25 cellular contexts compared by ENCODE assay signal in genomic region chr12:118109088-118109487, GRCh38. TPM values are rescaled to one million over a fixed set of nuclear protein-coding genes. Genes with fewer than 3 reads are reported as not detected.
A peak's percentile ranks its signal among the peaks of the same experiment; 100 is the strongest.
DNase-seq lines count a peak whose midpoint lies in the region; ATAC-seq, FAIRE-seq and TF ChIP-seq lines count a peak whose summit lies in the region.
"Had no signal": no experiment of that assay in that cellular context is flagged by ENCODE, and none has a peak within 500 bp of the region (broad histone marks: within the 10 kb centered on the region; RNA-seq: fewer than 3 reads in every experiment).

No MANE protein-coding gene starts in this region.

- no peak overlapping the region for H4K8ac ChIP-seq in mesendoderm (ENCODE audit: low read depth, low read length)

- H3K27ac ChIP-seq in HepG2 (ENCODE audit: extremely low read length, insufficient read depth, low read length) = no peak overlapping the region
- no peak overlapping the region for H3K27ac ChIP-seq in right lobe of liver
- no peak overlapping the region for H3K27ac ChIP-seq in GM12878 (ENCODE audit: control insufficient read depth, insufficient read depth)
- no peak overlapping the region for H3K27ac ChIP-seq in mesendoderm (ENCODE audit: low read depth, low read length)

- H3K4me3 Mint-ChIP-seq in activated T-helper 2 cell treated with anti-CD3 and anti-CD28 coated beads, Interferon-gamma antibody, Interleukin-2, Interleukin-4, amounts not matched to agents 10 μg/mL and 5 μg/mL and 100 μg/mL, durations not matched to agents 14 hours and 24 hours and 36 hours (ENCODE audit: low read depth) = no peak overlapping the region
- H3K4me3 Mint-ChIP-seq: CD14-positive monocyte; CD8-positive, alpha-beta memory T cell had no signal

- H2BK15ac ChIP-seq in mesendoderm (replicated peaks; ENCODE audit: low read depth) = no peak overlapping the region

- peaks cover 27% of the 10 kb centered on the region for H3K4me1 ChIP-seq in HepG2 (ENCODE audit: insufficient read depth, low read length)
- no peaks in the 10 kb centered on the region for H3K4me1 ChIP-seq in right lobe of liver
- H3K4me1 ChIP-seq in GM12878 (ENCODE audit: control insufficient read depth, insufficient read depth, low read length) = no peaks in the 10 kb centered on the region; the same call in 1 of the 2 replicates
- no peaks in the 10 kb centered on the region for H3K4me1 ChIP-seq in mesendoderm (ENCODE audit: control insufficient read depth, low read depth, low read length)
- H3K4me1 ChIP-seq: BE2C had no signal

- no peak overlapping the region for H3K23ac ChIP-seq in mesendoderm (ENCODE audit: low read length)

- no TSS peak for BruUV-seq in HepG2 (replicated peaks; lab: Mats Ljungman, UMichigan)
- no TSS peak for BruUV-seq in GM12878 (replicated peaks; lab: Mats Ljungman, UMichigan)

- CTCF ChIA-PET in HepG2 (lab: Yijun Ruan, JAX; ENCODE audit: low intra/inter-chr PET ratio, low total read pairs) (no interaction called here), GM12878 (lab: Yijun Ruan, JAX) (interaction anchor here (0.8 to 1.0 kb wide), 2 partner anchors 9 to 430 kb away, joined by 3 to 4 read pairs; no protein-coding TSS in a partner anchor)

- peaks cover 3% of the 10 kb centered on the region for H3K4me1 Mint-ChIP-seq in activated T-helper 2 cell treated with anti-CD3 and anti-CD28 coated beads, Interferon-gamma antibody, Interleukin-2, Interleukin-4, amounts not matched to agents 10 μg/mL and 5 μg/mL and 100 μg/mL, durations not matched to agents 14 hours and 24 hours and 36 hours (ENCODE audit: low read depth)

- FAIRE-seq in HepG2 (lab: Jason Lieb, UNC) (no peak), GM12878 (lab: Jason Lieb, UNC) (no peak)

- no peak overlapping the region for H2BK120ac ChIP-seq in mesendoderm (ENCODE audit: low read depth, low read length)

- SMC1A ChIA-PET in GM12878 (lab: Charles Lee; ENCODE audit: uncharacterized antibody, unreplicated experiment) = interaction anchor here (1.1 kb wide), 1 partner anchor 44 kb away, joined by 3 read pairs; no protein-coding TSS in a partner anchor

- H3K79me1 ChIP-seq in mesendoderm (ENCODE audit: low read length) = no peaks in the 10 kb centered on the region

- no peaks in the 10 kb centered on the region for H3K27me3 ChIP-seq in HepG2 (ENCODE audit: control insufficient read depth in 1 of 2, insufficient read depth in 2 of 2, low read length in 2 of 2)
- no peaks in the 10 kb centered on the region for H3K27me3 ChIP-seq in right lobe of liver
- H3K27me3 ChIP-seq in GM12878 (replicated peaks in 1 of 2; ENCODE audit: control insufficient read depth in 2 of 2, insufficient read depth in 2 of 2, low read length in 1 of 2) = peaks cover under 1 to 4% of the 10 kb centered on the region in 2 experiments; a peak in 2 of 4 replicates
- H3K27me3 ChIP-seq in mesendoderm (ENCODE audit: insufficient read depth, low read length, poor library complexity) = no peaks in the 10 kb centered on the region
- H3K27me3 ChIP-seq: BE2C had no signal

- H3K4me2 ChIP-seq in HepG2 (ENCODE audit: low read depth, low read length) (no peak overlapping the region), GM12878 (ENCODE audit: control insufficient read depth, insufficient read depth) (no peak overlapping the region), mesendoderm (ENCODE audit: low read length) (no peak overlapping the region)

- 71% methylated on average over 1 of the region's 1 CpG for WGBS in HepG2 (ENCODE audit: low lambda C conversion rate)
- WGBS in right lobe of liver (ENCODE audit: insufficient coverage, low coverage, low lambda C conversion rate, missing lambda C conversion rate) = 88% methylated on average over 1 of the region's 1 CpG
- 29% methylated on average over 1 of the region's 1 CpG for WGBS in GM12878 (ENCODE audit: insufficient coverage, insufficient replicate concordance, low lambda C conversion rate, missing lambda C conversion rate)
- WGBS in mesendoderm (ENCODE audit: extremely low coverage, insufficient coverage, low lambda C conversion rate) = no CpG with 5 or more reads among the region's 1 CpG

- POLR2A ChIA-PET in HepG2 (lab: Yijun Ruan, JAX) = interaction anchor here (1.5 kb wide), 1 partner anchor 26 kb away, joined by 8 read pairs; the partner anchor contains the start of gene PEBP1
- POLR2A ChIA-PET in GM12878 (lab: Charles Lee) = no interaction called here

- no peaks in the 10 kb centered on the region for H3K79me2 ChIP-seq in HepG2 (ENCODE audit: insufficient read depth, low read length)
- no peaks in the 10 kb centered on the region for H3K79me2 ChIP-seq in GM12878 (ENCODE audit: control insufficient read depth, insufficient read depth, low read length)
- no peaks in the 10 kb centered on the region for H3K79me2 ChIP-seq in mesendoderm (ENCODE audit: control insufficient read depth, insufficient read depth, low read length)

- H3K9ac ChIP-seq in HepG2 (ENCODE audit: insufficient read depth, low read depth, low read length) (no peak overlapping the region), GM12878 (ENCODE audit: control insufficient read depth, insufficient read depth, low read length) (no peak overlapping the region), mesendoderm (ENCODE audit: low read length) (no peak overlapping the region)

- ATAC-seq in HepG2 (peak; percentile 22; the same call in 1 of the 3 replicates), right lobe of liver (no peak), GM12878 (peak; percentile 47; the same call in 1 of the 3 replicates), GM21723 (IDR thresholded peaks at IDR 0.05; ENCODE audit: unreplicated experiment) (no peak)
- ATAC-seq: HCT116, Panc1 had no signal

- DNase-seq in HepG2 (ENCODE audit: low spot score) (no peak), right lobe of liver (no peak), GM12878 (ENCODE audit: low read depth, low spot score) (no peak), mesendoderm (no peak), NCI-H128 (lab: John Stamatoyannopoulos, UW; ENCODE audit: unreplicated experiment) (no peak)
- no peak for DNase-seq in activated T-helper 2 cell treated with anti-CD3 and anti-CD28 coated beads, Interferon-gamma antibody, Interleukin-2, Interleukin-4, amounts not matched to agents 10 μg/mL and 5 μg/mL and 100 μg/mL, durations not matched to agents 14 hours and 24 hours and 36 hours (ENCODE audit: low spot score)
- DNase-seq: 8988T; ACHN; BE2C; CD8-positive, alpha-beta memory T cell; DMS 273 treated with DMSO at 0.1 percent for 48 hours; DMS79; Karpas-422; MV-4-11; NCI-H1105; NCI-H2029; NCI-H446 treated with DMSO at 0.1 percent for 48 hours; NCI-H526; SIG-M5; T-helper 2 cell had no signal

- no peak overlapping the region for H2AFZ ChIP-seq in HepG2 (ENCODE audit: low read length)
- no peak overlapping the region for H2AFZ ChIP-seq in GM12878 (ENCODE audit: control insufficient read depth, low read depth, low read length)

- H3K36me3 ChIP-seq in HepG2 (replicated peaks in 1 of 2; ENCODE audit: control insufficient read depth in 1 of 2, insufficient read depth in 2 of 2, low read length in 2 of 2) (no peaks in the 10 kb centered on the region), right lobe of liver (no peaks in the 10 kb centered on the region), GM12878 (ENCODE audit: control insufficient read depth in 2 of 2, insufficient read depth in 2 of 2, low read length in 1 of 2) (no peaks in the 10 kb centered on the region), mesendoderm (ENCODE audit: control insufficient read depth, insufficient read depth, low read length) (no peaks in the 10 kb centered on the region)
- H3K36me3 ChIP-seq: BE2C had no signal

- in situ Hi-C loops in HepG2 (cut with HindIII; ENCODE audit: extremely low pct_ligation_motif_present, low pct_unique_long_range_greater_than_20kb) = no loop called here
- in situ Hi-C loops in GM12878 (cut with MboI) = loop anchor here (25.0 kb wide), 2 partner anchors 928 to 1428 kb away; no protein-coding TSS in a partner anchor

- H3K56ac ChIP-seq in mesendoderm (ENCODE audit: low read length) = no peak overlapping the region

- H3K18ac ChIP-seq in mesendoderm (ENCODE audit: low read length) = no peak overlapping the region

- no peaks in the 10 kb centered on the region for H3K36me3 Mint-ChIP-seq in activated T-helper 2 cell treated with anti-CD3 and anti-CD28 coated beads, Interferon-gamma antibody, Interleukin-2, Interleukin-4, amounts not matched to agents 10 μg/mL and 5 μg/mL and 100 μg/mL, durations not matched to agents 14 hours and 24 hours and 36 hours (ENCODE audit: low read depth)
- H3K36me3 Mint-ChIP-seq: CD14-positive monocyte; CD8-positive, alpha-beta memory T cell had no signal

- H2AK5ac ChIP-seq in mesendoderm (ENCODE audit: low read length) = no peak overlapping the region

- TF ChIP-seq EP300 in HepG2 (IDR thresholded peaks at IDR 0.05; ENCODE audit: low read depth in 2 of 2, low read length in 2 of 2) (no peak), HepG2 (CRISPR knock-in tag; IDR thresholded peaks at IDR 0.05; ENCODE audit: borderline replicate concordance) (no peak), GM12878 (IDR thresholded peaks at IDR 0.05; ENCODE audit: borderline replicate concordance in 1 of 2, control insufficient read depth in 1 of 2, low read depth in 2 of 2, low read length in 2 of 2) (no peak)

- RAD21 ChIA-PET in GM12878 (lab: Charles Lee; ENCODE audit: unreplicated experiment) = interaction anchor here (1.0 kb wide), 1 partner anchor 11 kb away, joined by 4 read pairs; no protein-coding TSS in a partner anchor

- H3K27me3 Mint-ChIP-seq in activated T-helper 2 cell treated with anti-CD3 and anti-CD28 coated beads, Interferon-gamma antibody, Interleukin-2, Interleukin-4, amounts not matched to agents 10 μg/mL and 5 μg/mL and 100 μg/mL, durations not matched to agents 14 hours and 24 hours and 36 hours (ENCODE audit: low read depth) = peaks cover 3% of the 10 kb centered on the region

- H3K9me3 Mint-ChIP-seq in activated T-helper 2 cell treated with anti-CD3 and anti-CD28 coated beads, Interferon-gamma antibody, Interleukin-2, Interleukin-4, amounts not matched to agents 10 μg/mL and 5 μg/mL and 100 μg/mL, durations not matched to agents 14 hours and 24 hours and 36 hours = no peaks in the 10 kb centered on the region
- H3K9me3 Mint-ChIP-seq: CD14-positive monocyte; CD8-positive, alpha-beta memory T cell had no signal

- no peak overlapping the region for H3K4ac ChIP-seq in mesendoderm (ENCODE audit: low read depth, low read length)

- H2BK5ac ChIP-seq in mesendoderm (ENCODE audit: low read length) = no peak overlapping the region

- no peak for TF ChIP-seq POLR2A in HepG2 (IDR thresholded peaks at IDR 0.05; ENCODE audit: insufficient read depth in 1 of 2, low read depth in 2 of 2, low read length in 2 of 2)
- no peak for TF ChIP-seq POLR2A in right lobe of liver (IDR thresholded peaks at IDR 0.05)
- no peak for TF ChIP-seq POLR2A in GM12878 (IDR thresholded peaks at IDR 0.05; ENCODE audit: low read depth, low read length)

- no peak overlapping the region for H4K5ac ChIP-seq in mesendoderm (ENCODE audit: low read length)

- no peak for TF ChIP-seq CTCF in HepG2 (CRISPR knock-in tag; IDR thresholded peaks at IDR 0.05)
- no peak for TF ChIP-seq CTCF in right lobe of liver (IDR thresholded peaks at IDR 0.05)
- no peak for TF ChIP-seq CTCF in GM12878 (IDR thresholded peaks at IDR 0.05 in 2 of 3, conservative IDR thresholded peaks at IDR 0.05 in 1 of 3; ENCODE audit: control insufficient read depth in 2 of 3, extremely low read depth in 1 of 3, insufficient read depth in 1 of 3, low read depth in 3 of 3, low read length in 3 of 3)

- no peak for TF ChIP-seq RAD21 in HepG2 (CRISPR knock-in tag; IDR thresholded peaks at IDR 0.05)
- no peak for TF ChIP-seq RAD21 in GM12878 (IDR thresholded peaks at IDR 0.05; ENCODE audit: insufficient read depth, low read depth, low read length)

- intact Hi-C loops in HepG2 (cut with micrococcal nuclease; ENCODE audit: unreplicated experiment) (no loop called here), right lobe of liver (cut with DNase I) (no loop called here), GM12878 (cut with micrococcal nuclease; ENCODE audit: unreplicated experiment) (no loop called here)
- intact Hi-C loops in activated T-helper 2 cell treated with anti-CD3 and anti-CD28 coated beads, Interferon-gamma antibody, Interleukin-2, Interleukin-4, amounts not matched to agents 10 μg/mL and 5 μg/mL and 100 μg/mL, durations not matched to agents 14 hours and 24 hours and 36 hours (cut with micrococcal nuclease) = no loop called here

- H3K9me3 ChIP-seq in HepG2 (ENCODE audit: low read length) (no peaks in the 10 kb centered on the region), right lobe of liver (no peaks in the 10 kb centered on the region), GM12878 (replicated peaks; ENCODE audit: control insufficient read depth, insufficient read depth, low read length) (no peaks in the 10 kb centered on the region)
- H3K9me3 ChIP-seq: BE2C had no signal

- H3K27ac Mint-ChIP-seq in activated T-helper 2 cell treated with anti-CD3 and anti-CD28 coated beads, Interferon-gamma antibody, Interleukin-2, Interleukin-4, amounts not matched to agents 10 μg/mL and 5 μg/mL and 100 μg/mL, durations not matched to agents 14 hours and 24 hours and 36 hours = no peak overlapping the region
- H3K27ac Mint-ChIP-seq: CD14-positive monocyte; CD8-positive, alpha-beta memory T cell had no signal

- no peaks in the 10 kb centered on the region for H4K20me1 ChIP-seq in HepG2 (ENCODE audit: insufficient read depth, low read length)
- no peaks in the 10 kb centered on the region for H4K20me1 ChIP-seq in GM12878 (ENCODE audit: control insufficient read depth, insufficient read depth)

- H3K4me3 ChIP-seq in HepG2 (replicated peaks in 1 of 3; ENCODE audit: insufficient read depth in 1 of 3, low read depth in 2 of 3, low read length in 3 of 3) = no peak overlapping the region
- no peak overlapping the region for H3K4me3 ChIP-seq in right lobe of liver
- H3K4me3 ChIP-seq in GM12878 = no peak overlapping the region
- H3K4me3 ChIP-seq in mesendoderm (ENCODE audit: low read length) = no peak overlapping the region

RNA-seq across cellular contexts. Expression of gene VSIG10, which starts 5.3 kb away (rescaled TPM):
- 35.6 and 42.5 TPM in 2 replicates for total RNA-seq in HepG2 (2016; rRNA removed; fragmentation: Illumina TruSeq; extraction: Trizol)
- 41.4 and 41.9 TPM in 2 replicates for total RNA-seq in HepG2 (2016; cell fraction: cytosol; rRNA removed; fragmentation: Illumina TruSeq; extraction: Trizol; ENCODE audit: low read depth)
- 29.0 and 43.3 TPM in 2 replicates for total RNA-seq in HepG2 (2016; cell fraction: insoluble cytoplasmic fraction; rRNA removed; fragmentation: Illumina TruSeq; extraction: Trizol)
- 61.2 and 66.1 TPM in 2 replicates for total RNA-seq in HepG2 (2016; cell fraction: membrane; rRNA removed; fragmentation: Illumina TruSeq; extraction: Trizol)
- total RNA-seq in HepG2 (2016; cell fraction: nucleus; rRNA removed; fragmentation: Illumina TruSeq; extraction: Trizol) = 32.5 and 36.1 TPM in 2 replicates
- polyA plus RNA-seq in HepG2 (2011; rRNA removed) = 25.6 and 28.6 TPM in 2 replicates
- polyA plus RNA-seq in HepG2 (2011; cell fraction: cytosol; rRNA removed) = 14.4 and 18.0 TPM in 2 replicates
- polyA plus RNA-seq in HepG2 (2011; cell fraction: nucleus; rRNA removed) = 31.1 and 32.4 TPM in 2 replicates
- polyA plus RNA-seq in HepG2 (2012) = 17.8 and 18.7 TPM in 2 replicates
- 37.2 and 39.4 TPM in 2 replicates for polyA plus RNA-seq in HepG2 (2016; cell fraction: cytosol; fragmentation: Illumina TruSeq; extraction: Trizol; ENCODE audit: low read depth)
- 24.5 and 25.4 TPM in 2 replicates for polyA plus RNA-seq in HepG2 (2016; cell fraction: insoluble cytoplasmic fraction; fragmentation: Illumina TruSeq; extraction: Trizol; ENCODE audit: low read depth)
- 41.6 and 46.3 TPM in 2 replicates for polyA plus RNA-seq in HepG2 (2016; cell fraction: membrane; fragmentation: Illumina TruSeq; extraction: Trizol; ENCODE audit: low read depth)
- polyA plus RNA-seq in HepG2 (2016; cell fraction: nucleus; fragmentation: Illumina TruSeq; extraction: Trizol; ENCODE audit: insufficient read depth, low read depth) = 44.9 and 47.7 TPM in 2 replicates
- polyA minus RNA-seq in HepG2 (2011; rRNA and poly(A)+ RNA removed; ENCODE audit: low replicate concordance) = 47.1 and 101 TPM in 2 replicates
- polyA minus RNA-seq in HepG2 (2011; cell fraction: cytosol; rRNA and poly(A)+ RNA removed) = 10.2 and 11.3 TPM in 2 replicates
- polyA minus RNA-seq in HepG2 (2011; cell fraction: nucleus; rRNA and poly(A)+ RNA removed) = 40.0 and 44.4 TPM in 2 replicates
- 10 to 100 TPM; 13.1 to 31.3 (median 20.1) TPM for total RNA-seq in right lobe of liver
- 8.2 TPM for polyA plus RNA-seq in PFSK-1 (2012; ENCODE audit: insufficient read length, low read depth)
- total RNA-seq in GM12878 (2013; cell fraction: nucleolus; rRNA removed) = 5.7 and 11.5 TPM in 2 replicates
- 6.7 and 8.3 TPM in 2 replicates for total RNA-seq in GM12878 (2014; rRNA removed)
- total RNA-seq in GM12878 (2014; rRNA removed; fragmentation: Illumina TruSeq; extraction: Trizol) = 4.5 and 5.3 TPM in 2 replicates
- 3.2 and 5.6 TPM in 2 replicates for total RNA-seq in GM12878 (2021)
- 0.88 TPM for polyA plus RNA-seq in GM12878 (2011; ENCODE audit: low read depth)
- 3.4 TPM in 2 replicates for polyA plus RNA-seq in GM12878 (2011; rRNA removed)
- 5.7 and 11.7 TPM in 2 replicates for polyA plus RNA-seq in GM12878 (2011; cell fraction: cytosol; rRNA removed)
- polyA plus RNA-seq in GM12878 (2011; cell fraction: nucleus; rRNA removed) = 3.0 and 5.6 TPM in 2 replicates
- 2.0 and 2.9 TPM in 2 replicates for polyA plus RNA-seq in GM12878 (2012)
- polyA plus RNA-seq in GM12878 (2014; fragmentation: Illumina TruSeq; extraction: Trizol) = 5.9 TPM in 1 of 2 replicates, not detected in the other
- polyA plus RNA-seq in GM12878 (2014; fragmentation: Nextera tagmentation; extraction: Ambion mirVana) = 1 to 10 TPM; 4.5 to 6.8 TPM
- polyA plus RNA-seq in GM12878 (2014; rRNA removed) = 5.3 and 7.2 TPM in 2 replicates
- 10 to 100 TPM in 1 of 2 experiments, 1 to 10 TPM in 1; 5.0 to 10.2 TPM for polyA plus RNA-seq in GM12878 (2016; fragmentation: Nextera tagmentation; extraction: Ambion mirVana)
- polyA minus RNA-seq in GM12878 (2011; rRNA and poly(A)+ RNA removed) = 3.6 and 5.4 TPM in 2 replicates
- 0.31 and 2.4 TPM in 2 replicates for polyA minus RNA-seq in GM12878 (2011; cell fraction: cytosol; rRNA and poly(A)+ RNA removed)
- 2.5 TPM in 2 replicates for polyA minus RNA-seq in GM12878 (2011; cell fraction: nucleus; rRNA and poly(A)+ RNA removed)
- 34.4 TPM for polyA plus RNA-seq in mesendoderm (2013, experiment 1 of 2)
- polyA plus RNA-seq in mesendoderm (2013, experiment 2 of 2) = 37.2 TPM
- 9.6 and 11.1 TPM in 2 replicates for total RNA-seq in activated T-helper 2 cell treated with anti-CD3 and anti-CD28 coated beads, Interferon-gamma antibody, Interleukin-2, Interleukin-4, amounts not matched to agents 10 μg/mL and 5 μg/mL and 100 μg/mL, durations not matched to agents 14 hours and 24 hours and 36 hours

RNA-seq across cellular contexts. Expression of gene PEBP1, which starts 26.8 kb away (rescaled TPM):
- total RNA-seq in HepG2 (2016; rRNA removed; fragmentation: Illumina TruSeq; extraction: Trizol) (1,505 and 1,984 TPM in 2 replicates), right lobe of liver (100 to 1,000 TPM; 511 to 916 (median 654) TPM), GM12878 (2014; rRNA removed) (222 and 228 TPM in 2 replicates), GM12878 (2014; rRNA removed; fragmentation: Illumina TruSeq; extraction: Trizol) (181 and 208 TPM in 2 replicates), GM12878 (2021) (186 and 193 TPM in 2 replicates)
- 232 and 262 TPM in 2 replicates for total RNA-seq in HepG2 (2016; cell fraction: cytosol; rRNA removed; fragmentation: Illumina TruSeq; extraction: Trizol; ENCODE audit: low read depth)
- 1,559 and 1,992 TPM in 2 replicates for total RNA-seq in HepG2 (2016; cell fraction: insoluble cytoplasmic fraction; rRNA removed; fragmentation: Illumina TruSeq; extraction: Trizol)
- 553 and 634 TPM in 2 replicates for total RNA-seq in HepG2 (2016; cell fraction: membrane; rRNA removed; fragmentation: Illumina TruSeq; extraction: Trizol)
- total RNA-seq in HepG2 (2016; cell fraction: nucleus; rRNA removed; fragmentation: Illumina TruSeq; extraction: Trizol) = 497 and 536 TPM in 2 replicates
- polyA plus RNA-seq in HepG2 (2011; rRNA removed) (437 and 538 TPM in 2 replicates), GM12878 (2011; rRNA removed) (147 and 217 TPM in 2 replicates), GM12878 (2014; fragmentation: Illumina TruSeq; extraction: Trizol) (153 and 203 TPM in 2 replicates), GM12878 (2014; fragmentation: Nextera tagmentation; extraction: Ambion mirVana) (100 to 1,000 TPM in 1 of 2 experiments, 10 to 100 TPM in 1; 79.4 to 150 TPM), GM12878 (2014; rRNA removed) (179 and 205 TPM in 2 replicates), GM12878 (2016; fragmentation: Nextera tagmentation; extraction: Ambion mirVana) (100 to 1,000 TPM; 413 to 415 TPM)
- 477 and 485 TPM in 2 replicates for polyA plus RNA-seq in HepG2 (2011; cell fraction: cytosol; rRNA removed)
- polyA plus RNA-seq in HepG2 (2011; cell fraction: nucleus; rRNA removed) = 199 and 209 TPM in 2 replicates
- 511 and 820 TPM in 2 replicates for polyA plus RNA-seq in HepG2 (2012)
- 248 and 308 TPM in 2 replicates for polyA plus RNA-seq in HepG2 (2016; cell fraction: cytosol; fragmentation: Illumina TruSeq; extraction: Trizol; ENCODE audit: low read depth)
- polyA plus RNA-seq in HepG2 (2016; cell fraction: insoluble cytoplasmic fraction; fragmentation: Illumina TruSeq; extraction: Trizol; ENCODE audit: low read depth) = 2,115 and 2,133 TPM in 2 replicates
- 458 and 518 TPM in 2 replicates for polyA plus RNA-seq in HepG2 (2016; cell fraction: membrane; fragmentation: Illumina TruSeq; extraction: Trizol; ENCODE audit: low read depth)
- polyA plus RNA-seq in HepG2 (2016; cell fraction: nucleus; fragmentation: Illumina TruSeq; extraction: Trizol; ENCODE audit: insufficient read depth, low read depth) = 949 and 989 TPM in 2 replicates
- 240 and 331 TPM in 2 replicates for polyA minus RNA-seq in HepG2 (2011; rRNA and poly(A)+ RNA removed; ENCODE audit: low replicate concordance)
- polyA minus RNA-seq in HepG2 (2011; cell fraction: cytosol; rRNA and poly(A)+ RNA removed) = 182 and 185 TPM in 2 replicates
- 52.4 and 60.3 TPM in 2 replicates for polyA minus RNA-seq in HepG2 (2011; cell fraction: nucleus; rRNA and poly(A)+ RNA removed)
- polyA plus RNA-seq in PFSK-1 (2012; ENCODE audit: insufficient read length, low read depth) = 169 TPM
- total RNA-seq in GM12878 (2013; cell fraction: nucleolus; rRNA removed) = 11.8 and 17.9 TPM in 2 replicates
- polyA plus RNA-seq in GM12878 (2011; ENCODE audit: low read depth) = 97.1 TPM
- polyA plus RNA-seq in GM12878 (2011; cell fraction: cytosol; rRNA removed) = 244 and 255 TPM in 2 replicates
- 105 and 119 TPM in 2 replicates for polyA plus RNA-seq in GM12878 (2011; cell fraction: nucleus; rRNA removed)
- 140 and 147 TPM in 2 replicates for polyA plus RNA-seq in GM12878 (2012)
- polyA minus RNA-seq in GM12878 (2011; rRNA and poly(A)+ RNA removed) = 85.2 and 117 TPM in 2 replicates
- polyA minus RNA-seq in GM12878 (2011; cell fraction: cytosol; rRNA and poly(A)+ RNA removed) = 50.8 and 57.1 TPM in 2 replicates
- 14.5 and 28.7 TPM in 2 replicates for polyA minus RNA-seq in GM12878 (2011; cell fraction: nucleus; rRNA and poly(A)+ RNA removed)
- 361 TPM for polyA plus RNA-seq in mesendoderm (2013, experiment 1 of 2)
- polyA plus RNA-seq in mesendoderm (2013, experiment 2 of 2) = 359 TPM
- 177 and 184 TPM in 2 replicates for total RNA-seq in activated T-helper 2 cell treated with anti-CD3 and anti-CD28 coated beads, Interferon-gamma antibody, Interleukin-2, Interleukin-4, amounts not matched to agents 10 μg/mL and 5 μg/mL and 100 μg/mL, durations not matched to agents 14 hours and 24 hours and 36 hours

RNA-seq across cellular contexts. Expression of gene WSB2, which starts 48.1 kb away (rescaled TPM):
- total RNA-seq in HepG2 (2016; rRNA removed; fragmentation: Illumina TruSeq; extraction: Trizol) (31.0 and 39.5 TPM in 2 replicates), right lobe of liver (10 to 100 TPM; 27.5 to 73.9 (median 49.0) TPM), GM12878 (2014; rRNA removed) (66.7 and 83.7 TPM in 2 replicates), GM12878 (2014; rRNA removed; fragmentation: Illumina TruSeq; extraction: Trizol) (40.4 and 41.5 TPM in 2 replicates), GM12878 (2021) (56.8 and 59.0 TPM in 2 replicates)
- 58.3 and 64.9 TPM in 2 replicates for total RNA-seq in HepG2 (2016; cell fraction: cytosol; rRNA removed; fragmentation: Illumina TruSeq; extraction: Trizol; ENCODE audit: low read depth)
- 32.3 and 33.3 TPM in 2 replicates for total RNA-seq in HepG2 (2016; cell fraction: insoluble cytoplasmic fraction; rRNA removed; fragmentation: Illumina TruSeq; extraction: Trizol)
- 113 and 119 TPM in 2 replicates for total RNA-seq in HepG2 (2016; cell fraction: membrane; rRNA removed; fragmentation: Illumina TruSeq; extraction: Trizol)
- 17.3 and 21.7 TPM in 2 replicates for total RNA-seq in HepG2 (2016; cell fraction: nucleus; rRNA removed; fragmentation: Illumina TruSeq; extraction: Trizol)
- polyA plus RNA-seq in HepG2 (2011; rRNA removed) (76.5 and 82.8 TPM in 2 replicates), GM12878 (2011; rRNA removed) (71.0 and 82.6 TPM in 2 replicates), GM12878 (2014; fragmentation: Illumina TruSeq; extraction: Trizol) (44.1 and 59.0 TPM in 2 replicates), GM12878 (2014; fragmentation: Nextera tagmentation; extraction: Ambion mirVana) (10 to 100 TPM; 30.0 to 33.6 TPM), GM12878 (2014; rRNA removed) (46.0 and 46.3 TPM in 2 replicates), GM12878 (2016; fragmentation: Nextera tagmentation; extraction: Ambion mirVana) (10 to 100 TPM; 18.3 to 19.4 TPM)
- polyA plus RNA-seq in HepG2 (2011; cell fraction: cytosol; rRNA removed) = 90.5 and 92.1 TPM in 2 replicates
- polyA plus RNA-seq in HepG2 (2011; cell fraction: nucleus; rRNA removed) = 33.9 and 37.1 TPM in 2 replicates
- 39.1 and 50.3 TPM in 2 replicates for polyA plus RNA-seq in HepG2 (2012)
- polyA plus RNA-seq in HepG2 (2016; cell fraction: cytosol; fragmentation: Illumina TruSeq; extraction: Trizol; ENCODE audit: low read depth) = 108 and 109 TPM in 2 replicates
- 32.4 and 39.7 TPM in 2 replicates for polyA plus RNA-seq in HepG2 (2016; cell fraction: insoluble cytoplasmic fraction; fragmentation: Illumina TruSeq; extraction: Trizol; ENCODE audit: low read depth)
- polyA plus RNA-seq in HepG2 (2016; cell fraction: membrane; fragmentation: Illumina TruSeq; extraction: Trizol; ENCODE audit: low read depth) = 111 and 130 TPM in 2 replicates
- 25.3 and 27.6 TPM in 2 replicates for polyA plus RNA-seq in HepG2 (2016; cell fraction: nucleus; fragmentation: Illumina TruSeq; extraction: Trizol; ENCODE audit: insufficient read depth, low read depth)
- polyA minus RNA-seq in HepG2 (2011; rRNA and poly(A)+ RNA removed; ENCODE audit: low replicate concordance) = 192 and 280 TPM in 2 replicates
- polyA minus RNA-seq in HepG2 (2011; cell fraction: cytosol; rRNA and poly(A)+ RNA removed) = 89.2 and 103 TPM in 2 replicates
- polyA minus RNA-seq in HepG2 (2011; cell fraction: nucleus; rRNA and poly(A)+ RNA removed) = 50.3 and 54.8 TPM in 2 replicates
- polyA plus RNA-seq in PFSK-1 (2012; ENCODE audit: insufficient read length, low read depth) = 34.1 TPM
- 29.8 and 34.6 TPM in 2 replicates for total RNA-seq in GM12878 (2013; cell fraction: nucleolus; rRNA removed)
- polyA plus RNA-seq in GM12878 (2011; ENCODE audit: low read depth) = 27.2 TPM
- 111 and 139 TPM in 2 replicates for polyA plus RNA-seq in GM12878 (2011; cell fraction: cytosol; rRNA removed)
- polyA plus RNA-seq in GM12878 (2011; cell fraction: nucleus; rRNA removed) = 40.2 and 48.5 TPM in 2 replicates
- 31.8 and 33.7 TPM in 2 replicates for polyA plus RNA-seq in GM12878 (2012)
- 222 and 231 TPM in 2 replicates for polyA minus RNA-seq in GM12878 (2011; rRNA and poly(A)+ RNA removed)
- 60.9 and 67.1 TPM in 2 replicates for polyA minus RNA-seq in GM12878 (2011; cell fraction: cytosol; rRNA and poly(A)+ RNA removed)
- 26.7 and 39.5 TPM in 2 replicates for polyA minus RNA-seq in GM12878 (2011; cell fraction: nucleus; rRNA and poly(A)+ RNA removed)
- polyA plus RNA-seq in mesendoderm (2013, experiment 1 of 2) = 43.8 TPM
- polyA plus RNA-seq in mesendoderm (2013, experiment 2 of 2) = 44.7 TPM
- total RNA-seq in activated T-helper 2 cell treated with anti-CD3 and anti-CD28 coated beads, Interferon-gamma antibody, Interleukin-2, Interleukin-4, amounts not matched to agents 10 μg/mL and 5 μg/mL and 100 μg/mL, durations not matched to agents 14 hours and 24 hours and 36 hours = 84.2 and 89.3 TPM in 2 replicates

Comparison
In these comparisons a context has a peak if more than half of its experiments do, and no peak if none do; other contexts are left out.
1. ATAC-seq: peak in HepG2 (single experiment) and GM12878 (single experiment); none in right lobe of liver (0 of 4) and GM21723 (single experiment).
2. Of the 75 proteins assayed by ChIP-seq in both HepG2 and GM12878: peak only in HepG2: none; only in GM12878: none; in both: REST; in neither: 74.